2 cellular contexts compared by ENCODE assay signal in the genomic region with DNA sequence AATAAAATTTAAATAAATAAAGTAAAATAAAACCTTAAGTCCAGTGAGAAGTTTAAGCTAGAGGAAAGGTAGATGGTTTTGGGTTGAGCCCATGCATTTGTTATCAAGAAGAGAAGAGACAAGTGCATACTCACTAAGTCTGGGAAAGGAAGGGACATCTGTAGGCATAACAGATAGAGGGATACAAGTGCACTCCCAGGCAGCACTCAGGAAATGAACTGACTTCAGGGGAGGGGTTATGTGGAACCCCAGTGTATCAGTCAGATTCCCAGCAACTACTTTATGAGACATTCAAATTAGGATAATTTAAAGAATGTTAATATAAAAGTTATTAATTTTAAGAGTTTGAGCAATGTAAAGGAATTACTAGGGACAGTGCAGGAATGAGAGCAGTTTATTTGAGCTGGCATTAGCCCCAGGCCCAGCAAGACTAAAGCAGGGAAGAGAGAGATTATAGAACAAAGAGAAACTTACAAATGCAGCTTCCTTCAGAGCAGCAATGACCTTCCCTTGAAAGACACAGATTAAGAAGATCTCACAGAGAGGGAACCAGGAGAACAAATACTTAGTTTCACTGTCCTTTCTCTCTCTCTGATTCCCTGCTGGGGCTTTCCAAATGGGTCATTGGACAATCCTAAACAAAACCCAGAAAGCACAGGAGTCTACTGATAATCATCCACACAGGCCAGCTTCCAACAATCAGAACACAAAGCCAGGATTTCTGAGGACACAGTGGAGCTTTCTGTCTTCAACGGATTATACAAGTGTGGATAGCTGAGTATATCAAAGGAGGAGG.
TF ChIP-seq lines count a peak whose summit lies in the region.

No MANE protein-coding gene starts in this region.

TF ChIP-seq in SK-N-SH, 30 proteins besides CTCF, POLR2A, EP300 and RAD21 (continues in another document):
- TF ChIP-seq YY1 (IDR thresholded peaks at IDR 0.05; ENCODE audit: low read depth) (no peak), RFX5 (IDR thresholded peaks at IDR 0.05; ENCODE audit: low read length) (no peak), ELF1 (IDR thresholded peaks at IDR 0.05) (no peak), EZH2phosphoT487 (IDR thresholded peaks at IDR 0.05; ENCODE audit: borderline replicate concordance, low read depth) (no peak), FOXM1 (IDR thresholded peaks at IDR 0.05; ENCODE audit: low read depth) (no peak), MXI1 (IDR thresholded peaks at IDR 0.05; ENCODE audit: low read depth, low read length) (no peak), TCF12 (IDR thresholded peaks at IDR 0.05) (no peak), RCOR1 (IDR thresholded peaks at IDR 0.05; ENCODE audit: low read length) (no peak), NFIC (IDR thresholded peaks at IDR 0.05; ENCODE audit: borderline replicate concordance) (no peak), RXRA (IDR thresholded peaks at IDR 0.05; ENCODE audit: borderline replicate concordance, low read depth) (no peak), MEF2A (IDR thresholded peaks at IDR 0.05; ENCODE audit: borderline replicate concordance, low read depth) (no peak), SMC3 (IDR thresholded peaks at IDR 0.05; ENCODE audit: low read depth, low read length) (no peak)
- TF ChIP-seq, protein P1, sequence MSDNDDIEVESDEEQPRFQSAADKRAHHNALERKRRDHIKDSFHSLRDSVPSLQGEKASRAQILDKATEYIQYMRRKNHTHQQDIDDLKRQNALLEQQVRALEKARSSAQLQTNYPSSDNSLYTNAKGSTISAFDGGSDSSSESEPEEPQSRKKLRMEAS (IDR thresholded peaks at IDR 0.05; ENCODE audit: low read depth), result no peak
- TF ChIP-seq, protein P2, sequence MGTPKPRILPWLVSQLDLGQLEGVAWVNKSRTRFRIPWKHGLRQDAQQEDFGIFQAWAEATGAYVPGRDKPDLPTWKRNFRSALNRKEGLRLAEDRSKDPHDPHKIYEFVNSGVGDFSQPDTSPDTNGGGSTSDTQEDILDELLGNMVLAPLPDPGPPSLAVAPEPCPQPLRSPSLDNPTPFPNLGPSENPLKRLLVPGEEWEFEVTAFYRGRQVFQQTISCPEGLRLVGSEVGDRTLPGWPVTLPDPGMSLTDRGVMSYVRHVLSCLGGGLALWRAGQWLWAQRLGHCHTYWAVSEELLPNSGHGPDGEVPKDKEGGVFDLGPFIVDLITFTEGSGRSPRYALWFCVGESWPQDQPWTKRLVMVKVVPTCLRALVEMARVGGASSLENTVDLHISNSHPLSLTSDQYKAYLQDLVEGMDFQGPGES (IDR thresholded peaks at IDR 0.05; ENCODE audit: low read depth, low read length), result no peak
- TF ChIP-seq, protein P3, sequence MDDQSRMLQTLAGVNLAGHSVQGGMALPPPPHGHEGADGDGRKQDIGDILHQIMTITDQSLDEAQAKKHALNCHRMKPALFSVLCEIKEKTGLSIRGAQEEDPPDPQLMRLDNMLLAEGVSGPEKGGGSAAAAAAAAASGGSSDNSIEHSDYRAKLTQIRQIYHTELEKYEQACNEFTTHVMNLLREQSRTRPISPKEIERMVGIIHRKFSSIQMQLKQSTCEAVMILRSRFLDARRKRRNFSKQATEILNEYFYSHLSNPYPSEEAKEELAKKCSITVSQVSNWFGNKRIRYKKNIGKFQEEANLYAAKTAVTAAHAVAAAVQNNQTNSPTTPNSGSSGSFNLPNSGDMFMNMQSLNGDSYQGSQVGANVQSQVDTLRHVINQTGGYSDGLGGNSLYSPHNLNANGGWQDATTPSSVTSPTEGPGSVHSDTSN (IDR thresholded peaks at IDR 0.05), result no peak
- TF ChIP-seq, protein P4, sequence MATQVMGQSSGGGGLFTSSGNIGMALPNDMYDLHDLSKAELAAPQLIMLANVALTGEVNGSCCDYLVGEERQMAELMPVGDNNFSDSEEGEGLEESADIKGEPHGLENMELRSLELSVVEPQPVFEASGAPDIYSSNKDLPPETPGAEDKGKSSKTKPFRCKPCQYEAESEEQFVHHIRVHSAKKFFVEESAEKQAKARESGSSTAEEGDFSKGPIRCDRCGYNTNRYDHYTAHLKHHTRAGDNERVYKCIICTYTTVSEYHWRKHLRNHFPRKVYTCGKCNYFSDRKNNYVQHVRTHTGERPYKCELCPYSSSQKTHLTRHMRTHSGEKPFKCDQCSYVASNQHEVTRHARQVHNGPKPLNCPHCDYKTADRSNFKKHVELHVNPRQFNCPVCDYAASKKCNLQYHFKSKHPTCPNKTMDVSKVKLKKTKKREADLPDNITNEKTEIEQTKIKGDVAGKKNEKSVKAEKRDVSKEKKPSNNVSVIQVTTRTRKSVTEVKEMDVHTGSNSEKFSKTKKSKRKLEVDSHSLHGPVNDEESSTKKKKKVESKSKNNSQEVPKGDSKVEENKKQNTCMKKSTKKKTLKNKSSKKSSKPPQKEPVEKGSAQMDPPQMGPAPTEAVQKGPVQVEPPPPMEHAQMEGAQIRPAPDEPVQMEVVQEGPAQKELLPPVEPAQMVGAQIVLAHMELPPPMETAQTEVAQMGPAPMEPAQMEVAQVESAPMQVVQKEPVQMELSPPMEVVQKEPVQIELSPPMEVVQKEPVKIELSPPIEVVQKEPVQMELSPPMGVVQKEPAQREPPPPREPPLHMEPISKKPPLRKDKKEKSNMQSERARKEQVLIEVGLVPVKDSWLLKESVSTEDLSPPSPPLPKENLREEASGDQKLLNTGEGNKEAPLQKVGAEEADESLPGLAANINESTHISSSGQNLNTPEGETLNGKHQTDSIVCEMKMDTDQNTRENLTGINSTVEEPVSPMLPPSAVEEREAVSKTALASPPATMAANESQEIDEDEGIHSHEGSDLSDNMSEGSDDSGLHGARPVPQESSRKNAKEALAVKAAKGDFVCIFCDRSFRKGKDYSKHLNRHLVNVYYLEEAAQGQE (IDR thresholded peaks at IDR 0.05; ENCODE audit: low read depth, low read length), result no peak
- TF ChIP-seq, protein P5, sequence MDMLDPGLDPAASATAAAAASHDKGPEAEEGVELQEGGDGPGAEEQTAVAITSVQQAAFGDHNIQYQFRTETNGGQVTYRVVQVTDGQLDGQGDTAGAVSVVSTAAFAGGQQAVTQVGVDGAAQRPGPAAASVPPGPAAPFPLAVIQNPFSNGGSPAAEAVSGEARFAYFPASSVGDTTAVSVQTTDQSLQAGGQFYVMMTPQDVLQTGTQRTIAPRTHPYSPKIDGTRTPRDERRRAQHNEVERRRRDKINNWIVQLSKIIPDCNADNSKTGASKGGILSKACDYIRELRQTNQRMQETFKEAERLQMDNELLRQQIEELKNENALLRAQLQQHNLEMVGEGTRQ (IDR thresholded peaks at IDR 0.05; ENCODE audit: borderline replicate concordance, low read depth, low read length), result no peak
- TF ChIP-seq, protein P6, sequence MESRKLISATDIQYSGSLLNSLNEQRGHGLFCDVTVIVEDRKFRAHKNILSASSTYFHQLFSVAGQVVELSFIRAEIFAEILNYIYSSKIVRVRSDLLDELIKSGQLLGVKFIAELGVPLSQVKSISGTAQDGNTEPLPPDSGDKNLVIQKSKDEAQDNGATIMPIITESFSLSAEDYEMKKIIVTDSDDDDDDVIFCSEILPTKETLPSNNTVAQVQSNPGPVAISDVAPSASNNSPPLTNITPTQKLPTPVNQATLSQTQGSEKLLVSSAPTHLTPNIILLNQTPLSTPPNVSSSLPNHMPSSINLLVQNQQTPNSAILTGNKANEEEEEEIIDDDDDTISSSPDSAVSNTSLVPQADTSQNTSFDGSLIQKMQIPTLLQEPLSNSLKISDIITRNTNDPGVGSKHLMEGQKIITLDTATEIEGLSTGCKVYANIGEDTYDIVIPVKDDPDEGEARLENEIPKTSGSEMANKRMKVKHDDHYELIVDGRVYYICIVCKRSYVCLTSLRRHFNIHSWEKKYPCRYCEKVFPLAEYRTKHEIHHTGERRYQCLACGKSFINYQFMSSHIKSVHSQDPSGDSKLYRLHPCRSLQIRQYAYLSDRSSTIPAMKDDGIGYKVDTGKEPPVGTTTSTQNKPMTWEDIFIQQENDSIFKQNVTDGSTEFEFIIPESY (IDR thresholded peaks at IDR 0.05; ENCODE audit: borderline replicate concordance, low read depth), result no peak

TF ChIP-seq in SK-N-SH treated with all-trans-retinoic acid at 6 μM for 48 hours, 23 proteins besides CTCF, POLR2A, EP300 and RAD21:
- no peak for TF ChIP-seq ZNF70 (CRISPR knock-in tag; IDR thresholded peaks at IDR 0.05)
- TF ChIP-seq, protein P7, sequence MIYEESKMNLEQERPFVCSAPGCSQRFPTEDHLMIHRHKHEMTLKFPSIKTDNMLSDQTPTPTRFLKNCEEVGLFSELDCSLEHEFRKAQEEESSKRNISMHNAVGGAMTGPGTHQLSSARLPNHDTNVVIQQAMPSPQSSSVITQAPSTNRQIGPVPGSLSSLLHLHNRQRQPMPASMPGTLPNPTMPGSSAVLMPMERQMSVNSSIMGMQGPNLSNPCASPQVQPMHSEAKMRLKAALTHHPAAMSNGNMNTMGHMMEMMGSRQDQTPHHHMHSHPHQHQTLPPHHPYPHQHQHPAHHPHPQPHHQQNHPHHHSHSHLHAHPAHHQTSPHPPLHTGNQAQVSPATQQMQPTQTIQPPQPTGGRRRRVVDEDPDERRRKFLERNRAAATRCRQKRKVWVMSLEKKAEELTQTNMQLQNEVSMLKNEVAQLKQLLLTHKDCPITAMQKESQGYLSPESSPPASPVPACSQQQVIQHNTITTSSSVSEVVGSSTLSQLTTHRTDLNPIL (CRISPR knock-in tag; IDR thresholded peaks at IDR 0.05; ENCODE audit: low read depth), result no peak
- TF ChIP-seq, protein P8, sequence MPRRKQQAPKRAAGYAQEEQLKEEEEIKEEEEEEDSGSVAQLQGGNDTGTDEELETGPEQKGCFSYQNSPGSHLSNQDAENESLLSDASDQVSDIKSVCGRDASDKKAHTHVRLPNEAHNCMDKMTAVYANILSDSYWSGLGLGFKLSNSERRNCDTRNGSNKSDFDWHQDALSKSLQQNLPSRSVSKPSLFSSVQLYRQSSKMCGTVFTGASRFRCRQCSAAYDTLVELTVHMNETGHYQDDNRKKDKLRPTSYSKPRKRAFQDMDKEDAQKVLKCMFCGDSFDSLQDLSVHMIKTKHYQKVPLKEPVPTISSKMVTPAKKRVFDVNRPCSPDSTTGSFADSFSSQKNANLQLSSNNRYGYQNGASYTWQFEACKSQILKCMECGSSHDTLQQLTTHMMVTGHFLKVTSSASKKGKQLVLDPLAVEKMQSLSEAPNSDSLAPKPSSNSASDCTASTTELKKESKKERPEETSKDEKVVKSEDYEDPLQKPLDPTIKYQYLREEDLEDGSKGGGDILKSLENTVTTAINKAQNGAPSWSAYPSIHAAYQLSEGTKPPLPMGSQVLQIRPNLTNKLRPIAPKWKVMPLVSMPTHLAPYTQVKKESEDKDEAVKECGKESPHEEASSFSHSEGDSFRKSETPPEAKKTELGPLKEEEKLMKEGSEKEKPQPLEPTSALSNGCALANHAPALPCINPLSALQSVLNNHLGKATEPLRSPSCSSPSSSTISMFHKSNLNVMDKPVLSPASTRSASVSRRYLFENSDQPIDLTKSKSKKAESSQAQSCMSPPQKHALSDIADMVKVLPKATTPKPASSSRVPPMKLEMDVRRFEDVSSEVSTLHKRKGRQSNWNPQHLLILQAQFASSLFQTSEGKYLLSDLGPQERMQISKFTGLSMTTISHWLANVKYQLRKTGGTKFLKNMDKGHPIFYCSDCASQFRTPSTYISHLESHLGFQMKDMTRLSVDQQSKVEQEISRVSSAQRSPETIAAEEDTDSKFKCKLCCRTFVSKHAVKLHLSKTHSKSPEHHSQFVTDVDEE (CRISPR knock-in tag; IDR thresholded peaks at IDR 0.05), result no peak
- TF ChIP-seq ARNTL (CRISPR knock-in tag; IDR thresholded peaks at IDR 0.05; ENCODE audit: borderline replicate concordance, low read depth), result no peak
